ENCODE assay signal across 9 cellular contexts in genomic region chr5:180126716-180127681, GRCh38. TPM values are rescaled to one million over a fixed set of nuclear protein-coding genes. Genes with fewer than 3 reads are reported as not detected.
A peak's percentile ranks its signal among the peaks of the same experiment; 100 is the strongest.
DNase-seq lines count a peak whose midpoint lies in the region; ATAC-seq, FAIRE-seq and TF ChIP-seq lines count a peak whose summit lies in the region.
"Had no signal": no experiment of that assay in that cellular context is flagged by ENCODE, and none has a peak within 500 bp of the region (broad histone marks: within the 10 kb centered on the region; RNA-seq: fewer than 3 reads in every experiment).

No MANE protein-coding gene starts in this region.

- H3K27me3 Mint-ChIP-seq in activated CD4-positive, alpha-beta memory T cell treated with anti-CD3 and anti-CD28 coated beads, Interleukin-2, amount 10 ng/mL, durations not matched to agents 7 days and 5 days, result peaks cover 3% of the 10 kb centered on the region

- 27 to 29% methylated on average over 59 of the region's 59 CpGs for WGBS in pancreas, 2 donors

- H4K20me1 ChIP-seq in BLaER1, result no peaks in the 10 kb centered on the region

- intact Hi-C loops in pancreas (cut with DNase I), result no loop called here

- H3K9ac ChIP-seq in BLaER1, result peak overlapping the region; percentile 42; the same call in 1 of the 2 replicates

- H3K27ac Mint-ChIP-seq in activated CD4-positive, alpha-beta memory T cell treated with anti-CD3 and anti-CD28 coated beads, Interleukin-2, amount 10 ng/mL, durations not matched to agents 7 days and 5 days, result no peak overlapping the region
- H3K27ac Mint-ChIP-seq: stimulated activated naive CD8-positive, alpha-beta T cell treated with anti-CD3 and anti-CD28 coated beads, Interleukin-15, Interleukin-2, amounts not matched to agents 100 ng/mL and 50 ng/mL, for 24 hours had no signal

- H3K4me3 Mint-ChIP-seq in activated CD4-positive, alpha-beta memory T cell treated with anti-CD3 and anti-CD28 coated beads, Interleukin-2, amount 10 ng/mL, durations not matched to agents 7 days and 5 days, result no peak overlapping the region
- H3K4me3 Mint-ChIP-seq: stimulated activated naive CD8-positive, alpha-beta T cell treated with anti-CD3 and anti-CD28 coated beads, Interleukin-15, Interleukin-2, amounts not matched to agents 100 ng/mL and 50 ng/mL, for 24 hours had no signal

- H3K9me3 ChIP-seq in BLaER1, result no peaks in the 10 kb centered on the region
- H3K9me3 ChIP-seq in HEK293 (ENCODE audit: control insufficient read depth, insufficient read depth, low read depth, low read length), result no peaks in the 10 kb centered on the region
- H3K9me3 ChIP-seq in pancreas, result no peaks in the 10 kb centered on the region

- no peak overlapping the region for H3K4me3 ChIP-seq in BLaER1
- H3K4me3 ChIP-seq in HEK293 (ENCODE audit: low read depth, low read length), result no peak overlapping the region
- H3K4me3 ChIP-seq in pancreas, result no peak overlapping the region

- H3K27ac ChIP-seq in BLaER1 (peak overlapping the region; percentile 73), HEK293 (ENCODE audit: extremely low read depth, low read depth, low read length) (no peak overlapping the region), foreskin keratinocyte (no peak overlapping the region), pancreas (no peak overlapping the region)

- no peaks in the 10 kb centered on the region for H3K9me3 Mint-ChIP-seq in activated CD4-positive, alpha-beta memory T cell treated with anti-CD3 and anti-CD28 coated beads, Interleukin-2, amount 10 ng/mL, durations not matched to agents 7 days and 5 days
- H3K9me3 Mint-ChIP-seq: stimulated activated naive CD8-positive, alpha-beta T cell treated with anti-CD3 and anti-CD28 coated beads, Interleukin-15, Interleukin-2, amounts not matched to agents 100 ng/mL and 50 ng/mL, for 24 hours had no signal

- no peaks in the 10 kb centered on the region for H3K4me1 Mint-ChIP-seq in activated CD4-positive, alpha-beta memory T cell treated with anti-CD3 and anti-CD28 coated beads, Interleukin-2, amount 10 ng/mL, durations not matched to agents 7 days and 5 days

- TF ChIP-seq CTCF in HEK293 (tag by site-specific recombination; IDR thresholded peaks at IDR 0.05) (peak; percentile 87), foreskin keratinocyte (conservative IDR thresholded peaks at IDR 0.05) (peak; percentile 74), pancreas (IDR thresholded peaks at IDR 0.05) (peak; percentile 54 to 84 (median 69))

- H3K4me1 ChIP-seq in BLaER1, result peaks cover 32% of the 10 kb centered on the region
- no peaks in the 10 kb centered on the region for H3K4me1 ChIP-seq in HEK293 (ENCODE audit: control insufficient read depth, insufficient read depth, low read length)
- no peaks in the 10 kb centered on the region for H3K4me1 ChIP-seq in foreskin keratinocyte
- no peaks in the 10 kb centered on the region for H3K4me1 ChIP-seq in pancreas

- POLR2A ChIA-PET in HEK293 (lab: Yijun Ruan, JAX), result no interaction called here
- POLR2A ChIA-PET in activated CD4-positive, alpha-beta memory T cell treated with anti-CD3 and anti-CD28 coated beads, Interleukin-2, amount 10 ng/mL, durations not matched to agents 7 days and 5 days (lab: Charles Lee), result no interaction called here

- no peaks in the 10 kb centered on the region for H3K36me3 ChIP-seq in BLaER1
- no peaks in the 10 kb centered on the region for H3K36me3 ChIP-seq in HEK293 (ENCODE audit: control insufficient read depth in 2 of 2, insufficient read depth in 1 of 2, low read length in 2 of 2)
- no peaks in the 10 kb centered on the region for H3K36me3 ChIP-seq in pancreas

- DNase-seq in activated CD4-positive, alpha-beta memory T cell treated with anti-CD3 and anti-CD28 coated beads, Interleukin-2, amount 10 ng/mL, durations not matched to agents 7 days and 5 days, result peak; percentile 30
- DNase-seq in foreskin keratinocyte (no peak), pancreas (peak in 3 of 6 donors; percentile 31 to 84 (median 37)), NOMO-1 treated with DMSO at 0.1 percent for 48 hours (lab: John Stamatoyannopoulos, UW; ENCODE audit: unreplicated experiment) (no peak)

- CTCF ChIA-PET in HEK293 (lab: Yijun Ruan, JAX), result interaction anchor here (0.7 to 2.9 kb wide), 8 partner anchors 11 to 346 kb away, joined by 3 to 10 read pairs (median 4); partner anchors contain the start of gene RASGEF1C
- CTCF ChIA-PET in activated CD4-positive, alpha-beta memory T cell treated with anti-CD3 and anti-CD28 coated beads, Interleukin-2, amount 10 ng/mL, durations not matched to agents 7 days and 5 days (lab: Charles Lee), result no interaction called here

- H3K36me3 Mint-ChIP-seq in activated CD4-positive, alpha-beta memory T cell treated with anti-CD3 and anti-CD28 coated beads, Interleukin-2, amount 10 ng/mL, durations not matched to agents 7 days and 5 days (ENCODE audit: low read depth), result no peaks in the 10 kb centered on the region

- peak overlapping the region; percentile 82 for H3K4me2 ChIP-seq in BLaER1

- no peak for FAIRE-seq in pancreas (lab: Jason Lieb, UNC)

- ATAC-seq in foreskin keratinocyte, result peak; percentile 44
- peak; percentile 56 to 85 (median 82) for ATAC-seq in pancreas
- ATAC-seq in GM18861 (IDR thresholded peaks at IDR 0.05; ENCODE audit: unreplicated experiment), result no peak
- no peak for ATAC-seq in GM19328 (IDR thresholded peaks at IDR 0.05; ENCODE audit: unreplicated experiment)

- H3K27me3 ChIP-seq in BLaER1 (no peaks in the 10 kb centered on the region), foreskin keratinocyte (no peaks in the 10 kb centered on the region), pancreas (no peaks in the 10 kb centered on the region)

TF ChIP-seq in HEK293, 187 proteins besides CTCF, POLR2A, EP300 and RAD21 (continues in another document):
- TF ChIP-seq ZNF48 (tag by site-specific recombination; IDR thresholded peaks at IDR 0.05) (no peak), ZNF138 (tag by site-specific recombination; IDR thresholded peaks at IDR 0.05; ENCODE audit: borderline replicate concordance) (no peak), EGR2 (tag by site-specific recombination; IDR thresholded peaks at IDR 0.05; ENCODE audit: low read depth) (peak; percentile 44; the same call in 1 of the 2 replicates), HIC1 (tag by site-specific recombination; IDR thresholded peaks at IDR 0.05) (no peak), ZNF274 (IDR thresholded peaks at IDR 0.05; ENCODE audit: low read length) (no peak), ZNF274 (tag by site-specific recombination; IDR thresholded peaks at IDR 0.05; ENCODE audit: borderline replicate concordance) (no peak), ZSCAN23 (tag by site-specific recombination; IDR thresholded peaks at IDR 0.05) (no peak), ZNF26 (tag by site-specific recombination; IDR thresholded peaks at IDR 0.05) (no peak), ZNF223 (tag by site-specific recombination; IDR thresholded peaks at IDR 0.05) (no peak), ZNF114 (tag by site-specific recombination; IDR thresholded peaks at IDR 0.05) (no peak), KLF9 (tag by site-specific recombination; IDR thresholded peaks at IDR 0.05; ENCODE audit: low read depth) (peak; percentile 75), ZNF558 (tag by site-specific recombination; IDR thresholded peaks at IDR 0.05) (no peak), ZNF266 (tag by site-specific recombination; IDR thresholded peaks at IDR 0.05; ENCODE audit: low read depth) (no peak), ZNF747 (tag by site-specific recombination; IDR thresholded peaks at IDR 0.05) (no peak), BCL11B (tag by site-specific recombination; IDR thresholded peaks at IDR 0.05; ENCODE audit: low read depth) (no peak), ZNF473 (tag by site-specific recombination; IDR thresholded peaks at IDR 0.05) (no peak)
- TF ChIP-seq, protein P1, sequence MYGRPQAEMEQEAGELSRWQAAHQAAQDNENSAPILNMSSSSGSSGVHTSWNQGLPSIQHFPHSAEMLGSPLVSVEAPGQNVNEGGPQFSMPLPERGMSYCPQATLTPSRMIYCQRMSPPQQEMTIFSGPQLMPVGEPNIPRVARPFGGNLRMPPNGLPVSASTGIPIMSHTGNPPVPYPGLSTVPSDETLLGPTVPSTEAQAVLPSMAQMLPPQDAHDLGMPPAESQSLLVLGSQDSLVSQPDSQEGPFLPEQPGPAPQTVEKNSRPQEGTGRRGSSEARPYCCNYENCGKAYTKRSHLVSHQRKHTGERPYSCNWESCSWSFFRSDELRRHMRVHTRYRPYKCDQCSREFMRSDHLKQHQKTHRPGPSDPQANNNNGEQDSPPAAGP (tag by site-specific recombination; IDR thresholded peaks at IDR 0.05), result no peak

RNA-seq across cellular contexts. Expression of gene RNF130, which starts 55.4 kb away (rescaled TPM):
- 1 to 10 TPM; 2.9 to 3.4 TPM for total RNA-seq in activated CD4-positive, alpha-beta memory T cell treated with anti-CD3 and anti-CD28 coated beads, Interleukin-2, amount 10 ng/mL, durations not matched to agents 7 days and 5 days
- 20.2 and 21.0 TPM in 2 replicates for total RNA-seq in foreskin keratinocyte
- 24.4 and 25.9 TPM in 2 replicates for polyA plus RNA-seq in foreskin keratinocyte
- 10 to 100 TPM; 30.4 to 57.8 (median 37.8) TPM for total RNA-seq in pancreas
- 10 to 100 TPM; 21.4 to 43.7 TPM for polyA plus RNA-seq in pancreas

Comparison
In these comparisons a context has a peak if more than half of its experiments do, and no peak if none do; other contexts are left out.
1. ATAC-seq: peak in foreskin keratinocyte (single experiment) and pancreas (4 of 4); none in GM18861 (single experiment) and GM19328 (single experiment).
2. Peak in every context shown above with its lines, with median percentiles within 50 percentile points of each other: CTCF ChIP-seq.